30 cellular contexts compared by ENCODE assay signal in the genomic region with DNA sequence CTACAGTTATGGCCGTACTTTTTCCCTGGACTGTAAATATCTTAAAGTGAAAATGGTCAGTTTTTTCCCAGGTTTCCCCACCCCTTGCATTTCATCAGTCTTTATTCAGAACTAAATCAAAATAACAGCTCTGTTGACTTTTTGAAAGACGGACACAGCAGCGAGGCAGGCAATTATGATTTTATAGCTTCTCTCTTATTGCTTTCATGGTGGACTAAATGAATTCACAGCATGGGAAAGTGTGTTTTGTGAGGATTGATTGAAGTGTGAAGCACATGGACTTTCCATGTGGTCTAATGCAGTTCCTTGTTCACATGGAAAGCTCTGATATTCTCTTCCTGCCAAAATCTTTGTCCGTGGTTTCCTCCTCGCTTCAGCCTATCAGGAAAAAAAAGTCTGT.
"Had no signal": no experiment of that assay in that cellular context is flagged by ENCODE, and none has a peak within 500 bp of the region (broad histone marks: within the 10 kb centered on the region; RNA-seq: fewer than 3 reads in every experiment).

No MANE protein-coding gene starts in this region.

- H3K27me3 ChIP-seq: neural progenitor cell, ovary, right lobe of liver, sigmoid colon, suprapubic skin, testis, tibial artery, transverse colon, upper lobe of right lung, uterus had no signal

- ATAC-seq: natural killer cell; psoas muscle; right cardiac atrium; right lobe of liver; stimulated activated memory B cell treated with anti-CD40 and anti-IgM and Interleukin-4, amounts not matched to agents 10 μg/mL and 1 μg/mL and 100 μg/mL, for 72 hours; stimulated activated naive CD8-positive, alpha-beta T cell treated with anti-CD3 and anti-CD28 coated beads, Interleukin-15, amount 100 ng/mL, for 72 hours; stimulated activated naive CD8-positive, alpha-beta T cell treated with anti-CD3 and anti-CD28 coated beads, Interleukin-15, Interleukin-2, amounts not matched to agents 100 U/mL and 50 U/mL, for 24 hours; upper lobe of right lung had no signal

- H3K9me3 ChIP-seq: ovary, psoas muscle, right lobe of liver, sigmoid colon, suprapubic skin, testis, tibial artery, transverse colon, upper lobe of right lung, uterus had no signal

- H3K4me1 ChIP-seq: neural progenitor cell, parathyroid adenoma, psoas muscle, right lobe of liver, sigmoid colon, suprapubic skin, testis, tibial artery, transverse colon, upper lobe of right lung, uterus had no signal

- H3K4me3 Mint-ChIP-seq: natural killer cell; nephron; neural progenitor cell; stimulated activated memory B cell treated with anti-CD40 and anti-IgM and Interleukin-4, amounts not matched to agents 10 μg/mL and 1 μg/mL and 100 μg/mL, for 72 hours; stimulated activated naive CD8-positive, alpha-beta T cell treated with anti-CD3 and anti-CD28 coated beads, Interleukin-15, amount 100 ng/mL, for 72 hours; type B pancreatic cell had no signal

- H3K9me3 Mint-ChIP-seq: nephron, neural progenitor cell, type B pancreatic cell had no signal

- H3K4me3 ChIP-seq: neural progenitor cell, ovary, psoas muscle, right lobe of liver, sigmoid colon, suprapubic skin, testis, tibial artery, transverse colon, upper lobe of right lung, uterus had no signal

- H3K36me3 Mint-ChIP-seq: natural killer cell; neural progenitor cell; stimulated activated memory B cell treated with anti-CD40 and anti-IgM and Interleukin-4, amounts not matched to agents 10 μg/mL and 1 μg/mL and 100 μg/mL, for 72 hours; type B pancreatic cell had no signal

- H3K9ac ChIP-seq: neural progenitor cell, parathyroid adenoma had no signal

- H3K4me1 Mint-ChIP-seq: natural killer cell; nephron; neural progenitor cell; stimulated activated memory B cell treated with anti-CD40 and anti-IgM and Interleukin-4, amounts not matched to agents 10 μg/mL and 1 μg/mL and 100 μg/mL, for 72 hours; stimulated activated naive CD8-positive, alpha-beta T cell treated with anti-CD3 and anti-CD28 coated beads, Interleukin-15, amount 100 ng/mL, for 72 hours had no signal

- H3K36me3 ChIP-seq: neural progenitor cell, ovary, right lobe of liver, sigmoid colon, suprapubic skin, tibial artery, transverse colon, upper lobe of right lung, uterus had no signal

- H3K27ac ChIP-seq: neural progenitor cell, ovary, parathyroid adenoma, psoas muscle, right lobe of liver, sigmoid colon, suprapubic skin, testis, tibial artery, transverse colon, upper lobe of right lung, uterus had no signal

- DNase-seq: natural killer cell; occipital lobe; ovary; posterior cingulate gyrus; psoas muscle; right cardiac atrium; right lobe of liver; sigmoid colon; small intestine; stimulated activated CD4-positive, alpha-beta T cell treated with anti-CD3 and anti-CD28 coated beads, Interleukin-15, amount 100 ng/mL, for 24 hours; stimulated activated CD4-positive, alpha-beta T cell treated with anti-CD3 and anti-CD28 coated beads, Interleukin-2, amount 100 ng/mL, for 24 hours; stimulated activated CD4-positive, alpha-beta T cell treated with anti-CD3 and anti-CD28 coated beads, Interleukin-2, amount 100 ng/mL, for 48 hours; stimulated activated CD4-positive, alpha-beta T cell treated with anti-CD3 and anti-CD28 coated beads, Interleukin-4, amount 100 ng/mL, for 24 hours; stimulated activated CD8-positive, alpha-beta memory T cell treated with anti-CD3 and anti-CD28 coated beads, Interleukin-4, amount 100 ng/mL, for 48 hours; stimulated activated naive CD4-positive, alpha-beta T cell; stimulated activated naive CD8-positive, alpha-beta T cell treated with anti-CD3 and anti-CD28 coated beads, Interleukin-15, amount 100 ng/mL, for 72 hours; stimulated activated naive CD8-positive, alpha-beta T cell treated with anti-CD3 and anti-CD28 coated beads, Interleukin-15, Interleukin-2, amounts not matched to agents 100 U/mL and 50 U/mL, for 24 hours; substantia nigra; testis; tibial artery; transverse colon; upper lobe of right lung; uterus had no signal

- H3K27me3 Mint-ChIP-seq: progenitor cell of endocrine pancreas; stimulated activated memory B cell treated with anti-CD40 and anti-IgM and Interleukin-4, amounts not matched to agents 10 μg/mL and 1 μg/mL and 100 μg/mL, for 72 hours; stimulated activated naive CD8-positive, alpha-beta T cell treated with anti-CD3 and anti-CD28 coated beads, Interleukin-15, amount 100 ng/mL, for 72 hours; type B pancreatic cell had no signal

- H3K27ac Mint-ChIP-seq: natural killer cell; nephron; neural progenitor cell; progenitor cell of endocrine pancreas; stimulated activated memory B cell treated with anti-CD40 and anti-IgM and Interleukin-4, amounts not matched to agents 10 μg/mL and 1 μg/mL and 100 μg/mL, for 72 hours; stimulated activated naive CD8-positive, alpha-beta T cell treated with anti-CD3 and anti-CD28 coated beads, Interleukin-15, amount 100 ng/mL, for 72 hours; type B pancreatic cell had no signal
